Comparison of ENCODE assay signal across 1 cellular context in the genomic region with DNA sequence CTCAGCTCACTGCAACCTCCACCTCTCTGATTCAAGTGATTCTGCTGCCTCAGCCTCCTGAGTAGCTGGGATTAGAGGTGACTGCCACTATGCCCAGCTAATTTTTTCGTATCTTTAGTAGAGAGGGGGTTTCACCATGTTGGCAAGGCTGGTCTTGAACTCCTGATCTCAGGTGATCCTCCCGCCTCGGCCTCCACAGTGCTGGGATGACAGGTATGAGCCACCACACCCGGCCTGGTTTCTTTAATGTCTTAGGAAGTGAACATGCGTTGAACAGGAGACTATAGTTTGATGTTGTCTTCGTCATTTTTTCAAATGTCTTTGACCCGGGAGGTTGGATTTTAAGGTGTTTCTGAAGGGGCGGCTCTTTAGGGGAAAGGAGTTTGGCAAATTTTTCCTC.
TF ChIP-seq lines count a peak whose summit lies in the region.

No MANE protein-coding gene starts in this region.

TF ChIP-seq in HepG2, 621 proteins besides CTCF, POLR2A, EP300 and RAD21:
- TF ChIP-seq ARNT2 (CRISPR knock-in tag; IDR thresholded peaks at IDR 0.05; ENCODE audit: low read depth) (no peak), NPAS2 (CRISPR knock-in tag; IDR thresholded peaks at IDR 0.05; ENCODE audit: borderline replicate concordance) (no peak)
